8 cellular contexts compared by ENCODE assay signal in genomic region chr12:55966408-55967281, GRCh38.
DNase-seq lines count a peak whose midpoint lies in the region; ATAC-seq and TF ChIP-seq lines count a peak whose summit lies in the region.

Gene CDK2, plus strand, starts transcription at chr12:55966830. Its CDS starts 179 bp downstream, at chr12:55967009.

- H3K36me3 ChIP-seq in mucosa of stomach (ENCODE audit: control insufficient read depth, insufficient read depth, low read length) = no peaks in the 10 kb centered on the region

- peak within 1 kb of the TSS; percentile 94 for H3K4me3 ChIP-seq in mucosa of stomach (ENCODE audit: low read length)

- H3K27me3 ChIP-seq in mucosa of stomach (ENCODE audit: control insufficient read depth, insufficient read depth, low read length) = no peaks in the 10 kb centered on the region

- DNase-seq in DMS153 (lab: John Stamatoyannopoulos, UW) = peak; percentile 54
- peak; percentile 88 for DNase-seq in HuH-7.5 (ENCODE audit: low spot score)
- DNase-seq in OCI-M2 (lab: John Stamatoyannopoulos, UW; ENCODE audit: unreplicated experiment) = peak; percentile 47
- peak; percentile 91 for DNase-seq in activated T-cell treated with anti-CD3 and anti-CD28 coated beads for 48 hours (ENCODE audit: low read depth)
- peak; percentile 92 to 95 for DNase-seq in erythroblast (lab: John Stamatoyannopoulos, UW)
- peak; percentile 98 for DNase-seq in stimulated activated CD8-positive, alpha-beta memory T cell treated with anti-CD3 and anti-CD28 coated beads, Interleukin-4, amount 100 ng/mL, for 48 hours

- TF ChIP-seq POLR2A in erythroblast (IDR thresholded peaks at IDR 0.05; ENCODE audit: low read length) = peak; percentile 79

- H3K9me3 ChIP-seq in mucosa of stomach (ENCODE audit: control insufficient read depth, low read length) = no peaks in the 10 kb centered on the region

- peak; percentile 83 for ATAC-seq in GM21526 (IDR thresholded peaks at IDR 0.05; ENCODE audit: low FRiP score, unreplicated experiment)

- peaks cover 10% of the 10 kb centered on the region for H3K4me1 ChIP-seq in mucosa of stomach (ENCODE audit: control insufficient read depth, insufficient read depth, low read length)

- peak within 1 kb of the TSS; percentile 93 for H3K9ac ChIP-seq in mucosa of stomach (ENCODE audit: low read length)

Comparison
In these comparisons a context has a peak if more than half of its experiments do, and no peak if none do; other contexts are left out.
1. Peak in every context shown above with its lines: DNase-seq, ATAC-seq and H3K4me3 ChIP-seq.
2. DNase-seq: peak in every context shown above with its lines; median percentile 98 in stimulated activated CD8-positive, alpha-beta memory T cell treated with anti-CD3 and anti-CD28 coated beads, Interleukin-4, amount 100 ng/mL, for 48 hours; 94 in erythroblast; 91 in activated T-cell treated with anti-CD3 and anti-CD28 coated beads for 48 hours; 88 in HuH-7.5; 54 in DMS153; 47 in OCI-M2.